Comparison of ENCODE assay signal across 8 cellular contexts in the genomic region with DNA sequence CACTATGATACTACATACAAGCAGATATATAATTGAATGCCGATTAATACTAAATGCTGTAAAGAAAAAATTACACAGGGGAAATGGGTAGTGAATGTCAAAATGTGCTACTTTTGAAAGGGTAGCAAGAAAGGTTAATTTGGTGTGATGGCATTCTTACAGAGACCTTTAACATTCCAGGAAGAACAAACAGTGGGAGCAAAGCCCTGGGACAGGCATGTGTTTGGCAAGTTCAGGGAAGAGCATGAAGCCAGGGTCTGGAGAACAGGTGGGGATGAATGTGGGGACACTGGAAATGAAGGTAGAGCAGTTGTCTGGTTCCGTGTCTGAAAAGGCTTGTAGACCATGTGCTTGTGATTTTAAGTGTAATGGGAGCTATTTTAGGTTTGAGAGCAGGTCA.
"Had no signal": no experiment of that assay in that cellular context is flagged by ENCODE, and none has a peak within 500 bp of the region (broad histone marks: within the 10 kb centered on the region; RNA-seq: fewer than 3 reads in every experiment).

No MANE protein-coding gene starts in this region.

- H3K27ac Mint-ChIP-seq: H9 had no signal

- ATAC-seq: K562 had no signal

- H3K4me3 Mint-ChIP-seq: H9 had no signal

- H2AFZ ChIP-seq: GM23248 had no signal

- H3K27ac ChIP-seq: GM23248, HL-60 had no signal

- H3K4me1 Mint-ChIP-seq: H9 had no signal

- FAIRE-seq: H54, K562 had no signal

- H3K9ac ChIP-seq: GM23248 had no signal

- DNase-seq: GM23248, H9, HCEC 1CT, IMR-90, KG1 had no signal

- H3K9me3 Mint-ChIP-seq: H9 had no signal

- H3K4me3 ChIP-seq: GM23248, K562 had no signal
